In the genomic region with DNA sequence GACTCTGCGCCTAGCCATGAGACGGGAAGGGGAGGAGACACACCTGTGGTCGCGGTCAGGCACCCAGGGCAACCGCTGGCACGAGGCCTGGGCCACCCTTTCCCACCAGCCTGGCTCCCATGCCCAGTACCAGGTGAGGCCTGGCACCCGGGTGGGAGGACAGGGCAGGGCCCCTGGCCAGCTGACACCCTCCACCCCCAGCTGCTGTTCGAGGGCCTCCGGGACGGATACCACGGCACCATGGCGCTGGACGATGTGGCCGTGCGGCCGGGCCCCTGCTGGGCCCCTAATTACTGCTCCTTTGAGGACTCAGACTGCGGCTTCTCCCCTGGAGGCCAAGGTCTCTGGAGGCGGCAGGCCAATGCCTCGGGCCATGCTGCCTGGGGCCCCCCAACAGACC, we compare ENCODE assay signal across 20 cellular contexts. TPM values are rescaled to one million over a fixed set of nuclear protein-coding genes. Genes with fewer than 3 reads are reported as not detected.
DNase-seq lines count a peak whose midpoint lies in the region; ATAC-seq and TF ChIP-seq lines count a peak whose summit lies in the region.
"Had no signal": no experiment of that assay in that cellular context is flagged by ENCODE, and none has a peak within 500 bp of the region (broad histone marks: within the 10 kb centered on the region; RNA-seq: fewer than 3 reads in every experiment).

No MANE protein-coding gene starts in this region.

- TF ChIP-seq POLR2A in right lobe of liver (IDR thresholded peaks at IDR 0.05) (no peak), stomach (IDR thresholded peaks at IDR 0.05) (no peak)

- no CpG with 5 or more reads among the region's 19 CpGs for WGBS in right lobe of liver (ENCODE audit: insufficient coverage, low coverage, low lambda C conversion rate, missing lambda C conversion rate)
- WGBS in stomach, 5 donors = 63 to 85% (median 70%) methylated on average over 4 to 19 of the region's 19 CpGs

- no peaks in the 10 kb centered on the region for H3K4me1 Mint-ChIP-seq in mesothelial cell of epicardium
- H3K4me1 Mint-ChIP-seq: natural killer cell had no signal

- H3K27ac ChIP-seq in VCaP (peak overlapping the region; percentile 80; the same call in 1 of the 2 replicates), right lobe of liver (no peak overlapping the region), stomach (peak overlapping the region; percentile 76 to 90 (median 81))

- no peak for TF ChIP-seq EP300 in stomach (IDR thresholded peaks at IDR 0.05)

- H3K36me3 Mint-ChIP-seq in mesothelial cell of epicardium = no peaks in the 10 kb centered on the region
- H3K36me3 Mint-ChIP-seq: activated naive CD8-positive, alpha-beta T cell; natural killer cell had no signal

- H3K9me3 Mint-ChIP-seq in mesothelial cell of epicardium = no peaks in the 10 kb centered on the region
- H3K9me3 Mint-ChIP-seq: CD4-positive, alpha-beta memory T cell; HFFc6; natural killer cell had no signal

- H3K4me3 ChIP-seq in right lobe of liver (no peak overlapping the region), stomach (no peak overlapping the region)
- H3K4me3 ChIP-seq: smooth muscle cell had no signal

- H3K4me1 ChIP-seq in right lobe of liver (peaks cover 0 to 28% (median 12%) of the 10 kb centered on the region in 4 donors), stomach (peaks cover 42 to 84% (median 70%) of the 10 kb centered on the region in 4 donors)

- H3K27me3 ChIP-seq in right lobe of liver (no peaks in the 10 kb centered on the region), stomach (no peaks in the 10 kb centered on the region)

- DNase-seq in Right ventricle myocardium superior (peak; percentile 41), cardiac septum (ENCODE audit: low spot score) (no peak), right lobe of liver (peak; percentile 35 to 57 (median 53)), stomach (peak; percentile 57), mesothelial cell of epicardium (ENCODE audit: low spot score in 2 of 2, unreplicated experiment in 2 of 2) (no peak)
- DNase-seq in stimulated activated naive CD4-positive, alpha-beta T cell treated with Interleukin-2 at 50 U/mL for 16 hours (lab: John Stamatoyannopoulos, UW) = no peak
- DNase-seq: activated CD4-positive, alpha-beta T cell treated with anti-CD3 and anti-CD28 coated beads, Interleukin-2, amount 50 U/mL, for 1 hour; activated T-cell treated with anti-CD3 and anti-CD28 coated beads for 4 hours; cortex of kidney; HFFc6; natural killer cell; NCI-H1048; NCI-H2081 treated with DMSO at 0.1 percent for 48 hours; NCI-H510A treated with DMSO at 0.1 percent for 48 hours; SHP77 had no signal

- H3K36me3 ChIP-seq in right lobe of liver (peaks cover 0 to 11% (median 7%) of the 10 kb centered on the region in 4 donors), stomach (peaks cover 15 to 23% (median 18%) of the 10 kb centered on the region in 4 donors)

- H3K4me3 Mint-ChIP-seq in mesothelial cell of epicardium = no peak overlapping the region
- H3K4me3 Mint-ChIP-seq: activated naive CD8-positive, alpha-beta T cell; CD4-positive, alpha-beta memory T cell; HFFc6; natural killer cell had no signal

- ATAC-seq in Right ventricle myocardium superior (ENCODE audit: poor library complexity) (no peak), right lobe of liver (no peak), GM18517 (IDR thresholded peaks at IDR 0.05; ENCODE audit: unreplicated experiment) (no peak)

- TF ChIP-seq CTCF in VCaP (conservative IDR thresholded peaks at IDR 0.05) (no peak), right lobe of liver (IDR thresholded peaks at IDR 0.05) (no peak), stomach (IDR thresholded peaks at IDR 0.05) (no peak), mesothelial cell of epicardium (IDR thresholded peaks at IDR 0.05; ENCODE audit: unreplicated experiment) (no peak)

- intact Hi-C loops in Right ventricle myocardium superior (cut with DNase I) (no loop called here), cardiac septum (cut with DNase I) (no loop called here), right lobe of liver (cut with DNase I) (no loop called here), stomach (cut with DNase I; ENCODE audit: low total_unique reads) (loop anchor here (10.0 kb wide), 1 partner anchor 88 kb away; the partner anchor contains the start of genes C8G and FBXW5)

- H3K27me3 Mint-ChIP-seq in mesothelial cell of epicardium (ENCODE audit: low read depth) = no peaks in the 10 kb centered on the region
- H3K27me3 Mint-ChIP-seq: activated naive CD8-positive, alpha-beta T cell; CD4-positive, alpha-beta memory T cell had no signal

- no peak overlapping the region for H3K27ac Mint-ChIP-seq in mesothelial cell of epicardium
- H3K27ac Mint-ChIP-seq: activated naive CD8-positive, alpha-beta T cell; CD4-positive, alpha-beta memory T cell; HFFc6; natural killer cell had no signal

- no peaks in the 10 kb centered on the region for H3K9me3 ChIP-seq in right lobe of liver
- no peaks in the 10 kb centered on the region for H3K9me3 ChIP-seq in stomach

RNA-seq across cellular contexts. Expression of gene MAMDC4, which starts 5.0 kb away (rescaled TPM):
- 13.2 TPM for total RNA-seq in Right ventricle myocardium superior
- 11.0 TPM for total RNA-seq in cardiac septum
- total RNA-seq in right lobe of liver = 10 to 100 TPM in 4 of 6 experiments, 1 to 10 TPM in 2; 5.7 to 27.9 (median 22.5) TPM
- total RNA-seq in stomach = 100 to 1,000 TPM in 1 of 5 donors, 1 to 10 TPM in 4; 1.8 to 317 (median 5.8) TPM
- 10 to 100 TPM in 1 of 3 donors, 1 to 10 TPM in 2; 1.1 to 11.2 (median 3.1) TPM for polyA plus RNA-seq in stomach
- total RNA-seq in mesothelial cell of epicardium = 20.1 to 22.6 TPM (median 20.3 TPM) in 3 replicates
- polyA plus RNA-seq: CD4-positive, alpha-beta memory T cell had no signal

RNA-seq across cellular contexts. Expression of gene PHPT1, which starts 8.0 kb away (rescaled TPM):
- total RNA-seq in Right ventricle myocardium superior = 345 TPM
- 296 TPM for total RNA-seq in cardiac septum
- total RNA-seq in right lobe of liver = 10 to 100 TPM; 30.5 to 66.6 (median 49.3) TPM
- 10 to 100 TPM; 31.5 to 45.5 (median 38.8) TPM for total RNA-seq in stomach
- 100 to 1,000 TPM; 151 to 168 (median 156) TPM for polyA plus RNA-seq in stomach
- 159 to 168 TPM (median 168 TPM) in 3 replicates for total RNA-seq in mesothelial cell of epicardium

RNA-seq across cellular contexts. Expression of gene EDF1, which starts 8.9 kb away (rescaled TPM):
- total RNA-seq in Right ventricle myocardium superior (325 TPM), cardiac septum (293 TPM), right lobe of liver (100 to 1,000 TPM; 216 to 486 (median 227) TPM), stomach (100 to 1,000 TPM; 132 to 229 (median 208) TPM), mesothelial cell of epicardium (275 to 294 TPM (median 275 TPM) in 3 replicates)
- 100 to 1,000 TPM; 572 to 798 (median 789) TPM for polyA plus RNA-seq in stomach

RNA-seq across cellular contexts. Expression of gene AJM1, which starts 14.9 kb away (rescaled TPM):
- total RNA-seq in Right ventricle myocardium superior (7.3 TPM), cardiac septum (8.6 TPM), right lobe of liver (1 to 10 TPM; 1.7 to 2.8 (median 2.6) TPM), stomach (10 to 100 TPM in 2 of 5 donors, 1 to 10 TPM in 3; 1.4 to 37.4 (median 9.3) TPM), mesothelial cell of epicardium (3.1 to 3.8 TPM (median 3.6 TPM) in 3 replicates)
- polyA plus RNA-seq in stomach = 1 to 10 TPM in 2 of 3 donors, under 1 TPM in 1; 0.46 to 3.3 (median 1.5) TPM

RNA-seq across cellular contexts. Expression of gene TRAF2, which starts 29.1 kb away (rescaled TPM):
- 9.1 TPM for total RNA-seq in Right ventricle myocardium superior
- 10.2 TPM for total RNA-seq in cardiac septum
- total RNA-seq in right lobe of liver = 1 to 10 TPM; 5.8 to 8.8 (median 7.1) TPM
- total RNA-seq in stomach = 100 to 1,000 TPM in 1 of 5 donors, 10 to 100 TPM in 2, 1 to 10 TPM in 2; 5.5 to 248 (median 12.8) TPM
- 10 to 100 TPM; 10.0 to 12.1 (median 11.3) TPM for polyA plus RNA-seq in stomach
- 16.0 to 18.1 TPM (median 17.4 TPM) in 3 replicates for total RNA-seq in mesothelial cell of epicardium

Comparison
In these comparisons a context has a peak if more than half of its experiments do, and no peak if none do; other contexts are left out.
1. DNase-seq: peak in Right ventricle myocardium superior (single experiment), right lobe of liver (3 of 3) and stomach (single experiment); none in cardiac septum (single experiment), stimulated activated naive CD4-positive, alpha-beta T cell treated with Interleukin-2 at 50 U/mL for 16 hours (single experiment) and mesothelial cell of epicardium (0 of 2).
2. H3K27ac ChIP-seq: peak in VCaP (single experiment) and stomach (5 of 5); none in right lobe of liver (0 of 3).